Comparison of ENCODE assay signal across 8 cellular contexts in genomic region chr17:10737168-10737622, GRCh38. TPM values are rescaled to one million over a fixed set of nuclear protein-coding genes. Genes with fewer than 3 reads are reported as not detected.
DNase-seq lines count a peak whose midpoint lies in the region; ATAC-seq and TF ChIP-seq lines count a peak whose summit lies in the region.

No MANE protein-coding gene starts in this region.

- H3K4me3 Mint-ChIP-seq in activated T-cell treated with anti-CD3 and anti-CD28 coated beads, Interleukin-2, amount 50 U/mL, for 72 hours = peak overlapping the region; percentile 39 to 51
- H3K4me3 Mint-ChIP-seq in osteocyte (ENCODE audit: unreplicated experiment) = no peak overlapping the region

- H3K27me3 ChIP-seq in foreskin keratinocyte = peaks cover 5% of the 10 kb centered on the region

- peaks cover 6% of the 10 kb centered on the region for H3K4me1 Mint-ChIP-seq in activated T-cell treated with anti-CD3 and anti-CD28 coated beads, Interleukin-2, amount 50 U/mL, for 72 hours (ENCODE audit: low read depth)
- H3K4me1 Mint-ChIP-seq in osteocyte (ENCODE audit: unreplicated experiment) = peaks cover 3% of the 10 kb centered on the region

- ATAC-seq in activated T-cell treated with anti-CD3 and anti-CD28 coated beads, Interleukin-2, amount 50 U/mL, for 72 hours (replicated peaks in 1 of 2) = peak; percentile 48 to 54
- ATAC-seq in foreskin keratinocyte = peak; percentile 80
- no peak for ATAC-seq in GM19397 (IDR thresholded peaks at IDR 0.05; ENCODE audit: unreplicated experiment)
- ATAC-seq in HG03571 (IDR thresholded peaks at IDR 0.05; ENCODE audit: unreplicated experiment) = no peak

- H3K9me3 Mint-ChIP-seq in activated T-cell treated with anti-CD3 and anti-CD28 coated beads, Interleukin-2, amount 50 U/mL, for 72 hours = no peaks in the 10 kb centered on the region
- H3K9me3 Mint-ChIP-seq in osteocyte (ENCODE audit: unreplicated experiment) = no peaks in the 10 kb centered on the region

- H3K27me3 Mint-ChIP-seq in activated T-cell treated with anti-CD3 and anti-CD28 coated beads, Interleukin-2, amount 50 U/mL, for 72 hours (ENCODE audit: low read depth) = no peaks in the 10 kb centered on the region
- H3K27me3 Mint-ChIP-seq in osteocyte (ENCODE audit: unreplicated experiment) = peaks cover 15% of the 10 kb centered on the region

- peak; percentile 79 for DNase-seq in AG08396 (ENCODE audit: low spot score)
- DNase-seq in GM12865 (ENCODE audit: low read depth) = peak; percentile 40
- peak; percentile 1 for DNase-seq in NCI-H446 treated with DMSO at 0.1 percent for 48 hours (lab: John Stamatoyannopoulos, UW)
- DNase-seq in activated T-cell treated with anti-CD3 and anti-CD28 coated beads, Interleukin-2, amount 50 U/mL, for 72 hours = peak; percentile 24
- peak in 1 of 2 donors; percentile 16 for DNase-seq in foreskin keratinocyte
- DNase-seq in osteocyte (ENCODE audit: extremely low spot score, unreplicated experiment) = no peak

- no peak overlapping the region for H3K27ac Mint-ChIP-seq in activated T-cell treated with anti-CD3 and anti-CD28 coated beads, Interleukin-2, amount 50 U/mL, for 72 hours
- H3K27ac Mint-ChIP-seq in osteocyte (ENCODE audit: unreplicated experiment) = no peak overlapping the region

- H3K4me1 ChIP-seq in foreskin keratinocyte = no peaks in the 10 kb centered on the region

- TF ChIP-seq CTCF in GM12865 (IDR thresholded peaks at IDR 0.05; ENCODE audit: insufficient read depth, low read depth, low read length, missing control alignments) = peak; percentile 61
- TF ChIP-seq CTCF in foreskin keratinocyte (conservative IDR thresholded peaks at IDR 0.05) = peak; percentile 85
- TF ChIP-seq CTCF in osteocyte (IDR thresholded peaks at IDR 0.05) = peak; percentile 80

- no peak overlapping the region for H3K4me3 ChIP-seq in GM12865 (ENCODE audit: low read depth, low read length)

- no peak overlapping the region for H3K27ac ChIP-seq in foreskin keratinocyte

- no peaks in the 10 kb centered on the region for H3K36me3 Mint-ChIP-seq in activated T-cell treated with anti-CD3 and anti-CD28 coated beads, Interleukin-2, amount 50 U/mL, for 72 hours (ENCODE audit: insufficient read depth in 2 of 2)
- no peaks in the 10 kb centered on the region for H3K36me3 Mint-ChIP-seq in osteocyte (ENCODE audit: unreplicated experiment)

RNA-seq across cellular contexts. Expression of gene TMEM220, which starts 7.4 kb away (rescaled TPM):
- total RNA-seq in activated T-cell treated with anti-CD3 and anti-CD28 coated beads, Interleukin-2, amount 50 U/mL, for 72 hours = 1 to 10 TPM in 1 of 2 donors, under 1 TPM in 1; 0.89 to 1.8 TPM
- total RNA-seq in foreskin keratinocyte (1.2 and 1.3 TPM in 2 replicates), osteocyte (6.8 and 8.1 TPM in 2 replicates)
- polyA plus RNA-seq in foreskin keratinocyte = 2.0 and 2.5 TPM in 2 replicates

RNA-seq across cellular contexts. Expression of gene ADPRM, which starts 39.8 kb away (rescaled TPM):
- 10 to 100 TPM; 22.6 to 28.7 TPM for total RNA-seq in activated T-cell treated with anti-CD3 and anti-CD28 coated beads, Interleukin-2, amount 50 U/mL, for 72 hours
- total RNA-seq in foreskin keratinocyte = 5.7 and 10.4 TPM in 2 replicates
- polyA plus RNA-seq in foreskin keratinocyte = 5.6 and 9.0 TPM in 2 replicates
- total RNA-seq in osteocyte = 12.7 and 13.1 TPM in 2 replicates

RNA-seq across cellular contexts. Expression of gene SCO1, which starts 39.9 kb away (rescaled TPM):
- 10 to 100 TPM; 27.8 to 32.2 TPM for total RNA-seq in activated T-cell treated with anti-CD3 and anti-CD28 coated beads, Interleukin-2, amount 50 U/mL, for 72 hours
- total RNA-seq in foreskin keratinocyte (33.0 and 36.9 TPM in 2 replicates), osteocyte (26.8 and 27.4 TPM in 2 replicates)
- 24.7 and 30.9 TPM in 2 replicates for polyA plus RNA-seq in foreskin keratinocyte

Comparison
In these comparisons a context has a peak if more than half of its experiments do, and no peak if none do; other contexts are left out.
1. ATAC-seq: peak in activated T-cell treated with anti-CD3 and anti-CD28 coated beads, Interleukin-2, amount 50 U/mL, for 72 hours (2 of 2) and foreskin keratinocyte (single experiment); none in GM19397 (single experiment) and HG03571 (single experiment).
2. Peak in every context shown above with its lines, with median percentiles within 50 percentile points of each other: CTCF ChIP-seq.